In the genomic region with DNA sequence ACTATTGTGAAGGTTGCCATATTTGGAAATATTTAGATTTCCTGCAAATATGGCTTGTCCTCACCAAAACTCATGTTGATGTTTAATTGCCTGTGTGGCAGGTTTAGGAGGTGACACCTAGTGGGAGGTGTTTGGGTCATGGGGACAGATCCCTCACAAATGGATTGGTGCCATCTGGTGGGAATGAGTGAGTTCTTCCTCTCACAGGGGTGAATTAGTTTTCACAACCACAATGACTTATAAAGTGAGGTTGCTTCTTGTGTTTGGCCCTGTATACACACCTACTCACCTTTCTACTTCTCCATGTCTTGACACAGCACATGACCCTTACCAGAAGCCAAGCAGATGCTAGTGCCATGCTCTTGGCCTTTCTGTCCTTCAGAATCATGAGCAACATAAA, we compare ENCODE assay signal across 11 cellular contexts. TPM values are rescaled to one million over a fixed set of nuclear protein-coding genes. Genes with fewer than 3 reads are reported as not detected.
DNase-seq lines count a peak whose midpoint lies in the region; ATAC-seq, FAIRE-seq and TF ChIP-seq lines count a peak whose summit lies in the region.
"Had no signal": no experiment of that assay in that cellular context is flagged by ENCODE, and none has a peak within 500 bp of the region (broad histone marks: within the 10 kb centered on the region; RNA-seq: fewer than 3 reads in every experiment).

No MANE protein-coding gene starts in this region.

- H3K14ac ChIP-seq in H1 (ENCODE audit: insufficient read length) = no peak overlapping the region

- TF ChIP-seq CTCF in GM12875 (IDR thresholded peaks at IDR 0.05; ENCODE audit: borderline replicate concordance, insufficient read depth, low read depth, low read length) = 0 out of 2 replicates have a peak, but pooled peaks have one; percentile 21
- peak; percentile 35 to 77 (median 59) for TF ChIP-seq CTCF in H1 (IDR thresholded peaks at IDR 0.05; ENCODE audit: control extremely low read depth in 1 of 3, insufficient read depth in 1 of 3, low read depth in 1 of 3, low read length in 3 of 3)
- no peak for TF ChIP-seq CTCF in brain microvascular endothelial cell (IDR thresholded peaks at IDR 0.05; ENCODE audit: low read depth, low read length, missing control alignments)

- no peak overlapping the region for H4K91ac ChIP-seq in H1 (replicated peaks; ENCODE audit: insufficient read length, low read length)

- no peaks in the 10 kb centered on the region for H3K79me2 ChIP-seq in H1 (ENCODE audit: control insufficient read depth in 1 of 2, insufficient read depth in 2 of 2, low read length in 2 of 2)

- CTCF ChIA-PET in H1 (lab: Charles Lee; ENCODE audit: partially characterized antibody) = interaction anchor here (0.6 to 5.8 kb wide), 8 partner anchors 10 to 908 kb away, joined by 3 to 43 read pairs (median 4); no protein-coding TSS in a partner anchor

- no peaks in the 10 kb centered on the region for H4K20me1 ChIP-seq in H1 (replicated peaks in 1 of 2; ENCODE audit: control insufficient read depth in 1 of 2, insufficient read depth in 2 of 2, low read length in 2 of 2)

- no peaks in the 10 kb centered on the region for H3K79me1 ChIP-seq in H1 (ENCODE audit: low read depth, low read length)

- no peak overlapping the region for H3K9ac ChIP-seq in H1 (replicated peaks in 1 of 4; ENCODE audit: extremely low read depth in 1 of 4, low read depth in 3 of 4, low read length in 3 of 4)

- H2BK20ac ChIP-seq in H1 (ENCODE audit: low read length) = no peak overlapping the region

- H3K4me3 ChIP-seq in GM12875 (ENCODE audit: low read depth, low read length) (no peak overlapping the region), H1 (ENCODE audit: extremely low read depth in 1 of 4, insufficient read depth in 2 of 4, low read depth in 3 of 4, low read length in 4 of 4) (no peak overlapping the region), brain microvascular endothelial cell (ENCODE audit: low read depth, low read length) (no peak overlapping the region)
- H3K4me3 ChIP-seq: lung had no signal

- no peak overlapping the region for H2BK12ac ChIP-seq in H1 (ENCODE audit: low read depth, low read length)

- POLR2A ChIA-PET in H1 (lab: Charles Lee; ENCODE audit: partially characterized antibody) = no interaction called here

- peak; percentile 74 to 76 for TF ChIP-seq RAD21 in H1 (IDR thresholded peaks at IDR 0.05 in 1 of 2, conservative IDR thresholded peaks at IDR 0.05 in 1 of 2; ENCODE audit: low read depth in 2 of 2, low read length in 2 of 2)

- in situ Hi-C loops in brain microvascular endothelial cell (cut with HindIII; ENCODE audit: low pct_ligation_motif_present, low sequenced_read_pairs) = no loop called here

- no peak overlapping the region for H4K5ac ChIP-seq in H1 (ENCODE audit: insufficient read length, low read depth, low read length)

- no peak overlapping the region for H2BK120ac ChIP-seq in H1 (replicated peaks; ENCODE audit: low read depth, low read length)

- no peak overlapping the region for H3K4me2 ChIP-seq in H1 (ENCODE audit: insufficient read depth in 1 of 2, low read depth in 2 of 2, low read length in 2 of 2)

- H4K8ac ChIP-seq in H1 (ENCODE audit: extremely low read depth, insufficient read depth, low read length) = no peak overlapping the region

- ATAC-seq in GM19468 (IDR thresholded peaks at IDR 0.05; ENCODE audit: extremely low read depth, unreplicated experiment) (peak; percentile 42), HG03378 (IDR thresholded peaks at IDR 0.05; ENCODE audit: unreplicated experiment) (peak; percentile 65)

- no peak overlapping the region for H3K18ac ChIP-seq in H1 (ENCODE audit: extremely low read depth, low read length)

- TF ChIP-seq POLR2A in H1 (IDR thresholded peaks at IDR 0.05; ENCODE audit: control extremely low read depth in 1 of 2, low read depth in 2 of 2, low read length in 2 of 2) = no peak

- intact Hi-C loops in head of caudate nucleus (cut with DNase I) = no loop called here

- DNase-seq in H1 (ENCODE audit: low read depth in 1 of 2, low spot score in 2 of 2) (no peak), mucosa of gallbladder (ENCODE audit: low spot score) (no peak), head of caudate nucleus (no peak), brain microvascular endothelial cell (no peak)
- DNase-seq: activated CD4-positive, alpha-beta T cell treated with anti-CD3 and anti-CD28 coated beads for 4 hours; effector CD8-positive, alpha-beta T cell had no signal

- H3K27ac ChIP-seq in H1 (ENCODE audit: low read depth, low read length) = no peak overlapping the region
- H3K27ac ChIP-seq in brain microvascular endothelial cell = no peak overlapping the region

- H2AFZ ChIP-seq in H1 (ENCODE audit: low read length) = no peak overlapping the region

- no peak overlapping the region for H3K4ac ChIP-seq in H1 (replicated peaks; ENCODE audit: insufficient read length, low read depth, low read length)

- no peak overlapping the region for H3K56ac ChIP-seq in H1 (replicated peaks; ENCODE audit: insufficient read length, low read depth, low read length)

- FAIRE-seq in H1 (lab: Jason Lieb, UNC) = peak; percentile 83
- FAIRE-seq: GM19239 had no signal

- H3K27me3 ChIP-seq in H1 (replicated peaks in 1 of 4; ENCODE audit: control insufficient read depth in 3 of 4, extremely low read depth in 1 of 4, insufficient read depth in 3 of 4, low read length in 3 of 4) (no peaks in the 10 kb centered on the region), brain microvascular endothelial cell (replicated peaks) (no peaks in the 10 kb centered on the region)

- H3K23ac ChIP-seq in H1 (ENCODE audit: insufficient read length) = no peak overlapping the region

- no peaks in the 10 kb centered on the region for H3K4me1 ChIP-seq in H1 (replicated peaks in 1 of 4; ENCODE audit: control insufficient read depth in 3 of 4, insufficient read depth in 4 of 4, low read length in 3 of 4)

- no peak overlapping the region for H2BK5ac ChIP-seq in H1 (ENCODE audit: low read depth, low read length)

- H2BK15ac ChIP-seq in H1 (ENCODE audit: low read length) = no peak overlapping the region

- TF ChIP-seq EP300 in H1 (IDR thresholded peaks at IDR 0.05; ENCODE audit: borderline replicate concordance in 1 of 2, low read depth in 2 of 2, low read length in 2 of 2) = no peak

- H3K36me3 ChIP-seq in H1 (ENCODE audit: control insufficient read depth in 2 of 4, insufficient read depth in 4 of 4, low read length in 3 of 4) = no peaks in the 10 kb centered on the region
- no peaks in the 10 kb centered on the region for H3K36me3 ChIP-seq in brain microvascular endothelial cell (replicated peaks)

- H3K23me2 ChIP-seq in H1 (ENCODE audit: low read depth, low read length) = no peaks in the 10 kb centered on the region

- no peaks in the 10 kb centered on the region for H3K9me3 ChIP-seq in H1 (ENCODE audit: insufficient read depth in 2 of 2, low read depth in 1 of 2, low read length in 1 of 2)

- no peak overlapping the region for H2AK5ac ChIP-seq in H1 (ENCODE audit: low read depth, low read length)

TF ChIP-seq in H1, 55 proteins besides CTCF, POLR2A, EP300 and RAD21:
- TF ChIP-seq SP4 (IDR thresholded peaks at IDR 0.05; ENCODE audit: low read length) (no peak), SUZ12 (IDR thresholded peaks at IDR 0.05; ENCODE audit: low read length) (no peak), SP1 (IDR thresholded peaks at IDR 0.05; ENCODE audit: low read depth, low read length) (no peak), SRF (IDR thresholded peaks at IDR 0.05; ENCODE audit: low read depth, low read length) (no peak), TAF7 (optimal IDR thresholded peaks at IDR 0.05; ENCODE audit: borderline replicate concordance, low read depth, low read length) (no peak), TBP (IDR thresholded peaks at IDR 0.05; ENCODE audit: low read depth, low read length) (no peak), SIRT6 (IDR thresholded peaks at IDR 0.05; ENCODE audit: low read length) (no peak)
TF ChIP-seq in H1: peak in this region for 0.

RNA-seq across cellular contexts. Expression of a gene that starts 41.1 kb away (rescaled TPM):
- 27.7 and 30.3 TPM in 2 replicates for total RNA-seq in H1 (2021; fragmentation: NEBNext Ultra II Directional; extraction: Animal tissue kit (Norgen Biotek cat#: 25700))
- 32.0 and 34.9 TPM in 2 replicates for polyA plus RNA-seq in H1 (2011; rRNA removed)
- polyA plus RNA-seq in H1 (2011; cell fraction: cytosol; rRNA removed) = 34.1 TPM
- polyA plus RNA-seq in H1 (2011; cell fraction: nucleus; rRNA removed) = 25.5 TPM
- 22.6 to 30.8 TPM (median 24.0 TPM) in 4 replicates for polyA plus RNA-seq in H1 (2012, experiment 1 of 2)
- 15.3 TPM for polyA plus RNA-seq in H1 (2012, experiment 2 of 2)
- 11.2 TPM for polyA plus RNA-seq in H1 (2013, experiment 1 of 2)
- polyA plus RNA-seq in H1 (2013, experiment 2 of 2) = 11.9 TPM
- polyA minus RNA-seq in H1 (2011; rRNA and poly(A)+ RNA removed) = 19.9 and 23.4 TPM in 2 replicates
- polyA minus RNA-seq in H1 (2011; cell fraction: cytosol; rRNA and poly(A)+ RNA removed) = 13.7 TPM
- 14.0 TPM for polyA minus RNA-seq in H1 (2011; cell fraction: nucleus; rRNA and poly(A)+ RNA removed)
- 25.1 TPM for total RNA-seq in mucosa of gallbladder
